In the genomic region with DNA sequence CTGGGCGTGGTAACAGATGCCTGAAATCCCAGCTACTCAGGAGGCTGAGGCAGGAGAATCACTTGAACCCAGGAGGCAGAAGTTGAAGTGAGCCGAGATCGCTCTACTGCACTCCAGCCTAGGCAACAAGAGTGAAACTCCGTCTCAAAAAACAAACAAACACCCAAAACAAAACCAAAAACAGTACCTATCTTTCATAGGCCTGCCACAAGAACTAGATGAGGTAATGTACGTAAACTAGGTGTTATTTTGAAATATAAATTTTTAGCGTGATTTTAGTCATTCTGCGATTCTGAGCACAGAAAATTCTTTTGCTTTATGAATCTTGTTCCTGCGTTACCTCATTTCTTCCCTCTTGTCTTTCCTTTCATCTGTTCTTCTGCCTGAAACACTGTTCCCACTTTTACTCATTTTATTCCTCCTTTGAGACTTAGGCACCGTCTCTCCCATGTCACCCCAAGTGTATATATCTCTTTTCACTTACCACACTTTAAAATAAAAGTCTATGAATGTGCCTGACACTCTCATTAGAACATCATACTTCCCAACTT, we compare ENCODE assay signal across 19 cellular contexts.
"Had no signal": no experiment of that assay in that cellular context is flagged by ENCODE, and none has a peak within 500 bp of the region (broad histone marks: within the 10 kb centered on the region; RNA-seq: fewer than 3 reads in every experiment).

No MANE protein-coding gene starts in this region.

- H3K4me1 Mint-ChIP-seq: stimulated activated naive CD8-positive, alpha-beta T cell treated with anti-CD3 and anti-CD28 coated beads, Interleukin-15, amount 100 ng/mL, for 72 hours had no signal

- H3K27me3 Mint-ChIP-seq: activated CD4-positive, alpha-beta memory T cell treated with anti-CD3 and anti-CD28 coated beads for 36 hours; dendritic cell treated with granulocyte-macrophage colony-stimulating factor and Interleukin-4, amounts not matched to agents 40 ng/mL and 50 ng/mL, for 4 days; stimulated activated naive CD8-positive, alpha-beta T cell treated with anti-CD3 and anti-CD28 coated beads, Interleukin-15, amount 100 ng/mL, for 72 hours; type B pancreatic cell had no signal

- H3K36me3 Mint-ChIP-seq: activated CD4-positive, alpha-beta memory T cell treated with anti-CD3 and anti-CD28 coated beads for 36 hours; type B pancreatic cell had no signal

- H3K9me3 Mint-ChIP-seq: activated CD4-positive, alpha-beta memory T cell treated with anti-CD3 and anti-CD28 coated beads for 36 hours; activated T-cell treated with anti-CD3 and anti-CD28 coated beads, Interleukin-2, amount 50 U/mL, for 4 hours; dendritic cell treated with granulocyte-macrophage colony-stimulating factor and Interleukin-4, amounts not matched to agents 40 ng/mL and 50 ng/mL, for 4 days; stimulated activated naive CD8-positive, alpha-beta T cell treated with anti-CD3 and anti-CD28 coated beads, Interleukin-15, amount 100 ng/mL, for 72 hours had no signal

- ATAC-seq: activated T-cell treated with anti-CD3 and anti-CD28 coated beads, Interleukin-2, amount 50 U/mL, for 4 hours; foreskin keratinocyte; stimulated activated naive CD8-positive, alpha-beta T cell treated with anti-CD3 and anti-CD28 coated beads, Interleukin-15, amount 100 ng/mL, for 72 hours had no signal

- H3K27ac Mint-ChIP-seq: activated CD4-positive, alpha-beta memory T cell treated with anti-CD3 and anti-CD28 coated beads for 36 hours; dendritic cell treated with granulocyte-macrophage colony-stimulating factor and Interleukin-4, amounts not matched to agents 40 ng/mL and 50 ng/mL, for 4 days; naive B cell; stimulated activated naive CD8-positive, alpha-beta T cell treated with anti-CD3 and anti-CD28 coated beads, Interleukin-15, amount 100 ng/mL, for 72 hours; type B pancreatic cell had no signal

- DNase-seq: activated CD4-positive, alpha-beta memory T cell treated with anti-CD3 and anti-CD28 coated beads for 36 hours; activated CD4-positive, alpha-beta T cell treated with anti-CD3 and anti-CD28 coated beads for 1 hour; activated effector memory CD4-positive, alpha-beta T cell treated with Interleukin-2 at 50 U/mL for 16 hours; activated naive CD4-positive, alpha-beta T cell treated with anti-CD3 and anti-CD28 coated beads, Interleukin-2, amount 50 U/mL, for 16 hours; activated T-cell treated with anti-CD3 and anti-CD28 coated beads, Interleukin-2, amount 50 U/mL, for 4 hours; effector memory CD4-positive, alpha-beta T cell; foreskin keratinocyte; glutamatergic neuron; hypothalamus; kidney; left ventricle myocardium inferior; naive B cell; ovary; right lobe of liver; stimulated activated naive CD8-positive, alpha-beta T cell treated with anti-CD3 and anti-CD28 coated beads, Interleukin-15, amount 100 ng/mL, for 72 hours had no signal

- FAIRE-seq: astrocyte, bronchial epithelial cell, kidney had no signal

- H3K4me3 Mint-ChIP-seq: activated CD4-positive, alpha-beta memory T cell treated with anti-CD3 and anti-CD28 coated beads for 36 hours; activated T-cell treated with anti-CD3 and anti-CD28 coated beads, Interleukin-2, amount 50 U/mL, for 4 hours; dendritic cell treated with granulocyte-macrophage colony-stimulating factor and Interleukin-4, amounts not matched to agents 40 ng/mL and 50 ng/mL, for 4 days; naive B cell; stimulated activated naive CD8-positive, alpha-beta T cell treated with anti-CD3 and anti-CD28 coated beads, Interleukin-15, amount 100 ng/mL, for 72 hours; type B pancreatic cell had no signal
